Comparison of ENCODE assay signal across 9 cellular contexts in genomic region chr4:184408021-184408710, GRCh38.
DNase-seq lines count a peak whose midpoint lies in the region; ATAC-seq, FAIRE-seq and TF ChIP-seq lines count a peak whose summit lies in the region.
"Had no signal": no experiment of that assay in that cellular context is flagged by ENCODE, and none has a peak within 500 bp of the region (broad histone marks: within the 10 kb centered on the region; RNA-seq: fewer than 3 reads in every experiment).

No MANE protein-coding gene starts in this region.

- H3K9me1 ChIP-seq in IMR-90 (ENCODE audit: insufficient read depth, low read length) = no peaks in the 10 kb centered on the region; the same call in 1 of the 2 replicates

- H4K8ac ChIP-seq in IMR-90 (ENCODE audit: low read depth in 2 of 2, low read length in 2 of 2) = peak overlapping the region; percentile 14 to 75; a peak in 1 of 4 replicates

- H3K27ac Mint-ChIP-seq in natural killer cell = peak overlapping the region; percentile 92 to 97

- peak overlapping the region; percentile 47 for H2BK20ac ChIP-seq in IMR-90 (ENCODE audit: low read depth, low read length)

- no peak for TF ChIP-seq RAD21 in IMR-90 (IDR thresholded peaks at IDR 0.05; ENCODE audit: low read length)

- TF ChIP-seq CTCF in AG10803 (conservative IDR thresholded peaks at IDR 0.05; ENCODE audit: low read length) = no peak
- no peak for TF ChIP-seq CTCF in IMR-90 (conservative IDR thresholded peaks at IDR 0.05; ENCODE audit: low read depth, low read length)
- TF ChIP-seq CTCF in choroid plexus epithelial cell (conservative IDR thresholded peaks at IDR 0.05; ENCODE audit: low read depth, low read length) = no peak
- no peak for TF ChIP-seq CTCF in natural killer cell (IDR thresholded peaks at IDR 0.05)
- TF ChIP-seq CTCF in BE2C (IDR thresholded peaks at IDR 0.05; ENCODE audit: low read depth, low read length) = no peak

- POLR2A ChIA-PET in IMR-90 (lab: Charles Lee; ENCODE audit: unreplicated experiment) = no interaction called here

- H3K36me3 Mint-ChIP-seq in natural killer cell = no peaks in the 10 kb centered on the region

- H3K23ac ChIP-seq in IMR-90 (ENCODE audit: low read depth, low read length) = peak overlapping the region; percentile 32; the same call in 1 of the 2 replicates

- peaks cover 14% of the 10 kb centered on the region for H3K4me1 ChIP-seq in IMR-90 (ENCODE audit: control insufficient read depth, insufficient read depth, low read length)
- H3K4me1 ChIP-seq in BE2C = peaks cover 2% of the 10 kb centered on the region

- H2BK120ac ChIP-seq in IMR-90 (ENCODE audit: low read depth, low read length) = peak overlapping the region; percentile 62

- peak overlapping the region; percentile 18; the same call in 1 of the 2 replicates for H3K9ac ChIP-seq in IMR-90 (ENCODE audit: low read depth, low read length)

- peaks cover 57 to 68% of the 10 kb centered on the region in 2 donors for H3K4me1 Mint-ChIP-seq in natural killer cell

- no peak overlapping the region for H3K4me3 Mint-ChIP-seq in natural killer cell

- peak; percentile 50 for DNase-seq in AG10803 (ENCODE audit: low read depth)
- peak; percentile 92 for DNase-seq in IMR-90
- peak; percentile 88 for DNase-seq in choroid plexus epithelial cell (ENCODE audit: low read depth)
- DNase-seq in natural killer cell = no peak
- no peak for DNase-seq in BE2C
- DNase-seq in anterior cingulate cortex (lab: John Stamatoyannopoulos, UW) = no peak
- no peak for DNase-seq in urothelium cell line (ENCODE audit: low spot score)
- DNase-seq in stimulated activated naive CD4-positive, alpha-beta T cell treated with Interleukin-2 at 50 U/mL for 16 hours (lab: John Stamatoyannopoulos, UW) = no peak
- DNase-seq: NCI-H748 treated with DMSO at 0.1 percent for 48 hours had no signal

- in situ Hi-C loops in IMR-90 (cut with MboI; ENCODE audit: low sequenced_read_pairs) = no loop called here

- intact Hi-C loops in IMR-90 (cut with micrococcal nuclease) = no loop called here
- intact Hi-C loops in natural killer cell (cut with micrococcal nuclease) = no loop called here

- H3K14ac ChIP-seq in IMR-90 (replicated peaks; ENCODE audit: low read depth, low read length) = peak overlapping the region; percentile 41; the same call in 1 of the 2 replicates

- H2BK5ac ChIP-seq in IMR-90 (ENCODE audit: low read depth, low read length, poor library complexity, severe bottlenecking) = peak overlapping the region; percentile 74

- WGBS in IMR-90 (ENCODE audit: extremely low coverage in 2 of 2, insufficient read length in 1 of 2), 2 experiments = 68% methylated on average over 2 of the region's 8 CpGs; no CpG with 5 or more reads in 1 of the 2 experiments

- H2AFZ ChIP-seq in IMR-90 (replicated peaks; ENCODE audit: low read length, poor library complexity) = peak overlapping the region; percentile 62

- no peaks in the 10 kb centered on the region for H3K9me3 Mint-ChIP-seq in natural killer cell

- H3K4ac ChIP-seq in IMR-90 (ENCODE audit: low read depth, low read length) = peak overlapping the region; percentile 72

- BruUV-seq in IMR-90 (replicated peaks; lab: Mats Ljungman, UMichigan) = no TSS peak

- CTCF ChIA-PET in IMR-90 (lab: Yijun Ruan, JAX) = interaction anchor here (0.8 kb wide), 1 partner anchor 9 kb away, joined by 3 read pairs; no protein-coding TSS in a partner anchor

- no peak for FAIRE-seq in urothelium cell line (lab: Jason Lieb, UNC)

- peak overlapping the region; percentile 77 for H3K18ac ChIP-seq in IMR-90 (ENCODE audit: low read depth, low read length)

- H4K20me1 ChIP-seq in IMR-90 (ENCODE audit: insufficient read depth, low read length) = no peaks in the 10 kb centered on the region

- peak overlapping the region; percentile 88 for H3K27ac ChIP-seq in IMR-90 (ENCODE audit: insufficient read depth, low read length)

- H3K36me3 ChIP-seq in IMR-90 (ENCODE audit: control insufficient read depth, insufficient read depth, low read length) (peaks cover 40% of the 10 kb centered on the region), BE2C (peaks cover 9% of the 10 kb centered on the region)

- no peak overlapping the region; the same call in 1 of the 2 replicates for H2AK5ac ChIP-seq in IMR-90 (ENCODE audit: low read depth, low read length)

- H3K27me3 Mint-ChIP-seq in natural killer cell (ENCODE audit: low read depth in 2 of 2) = no peaks in the 10 kb centered on the region

- dilution Hi-C loops in IMR-90 (cut with HindIII; ENCODE audit: low sequenced_read_pairs, unreplicated experiment) = no loop called here

- H3K4me2 ChIP-seq in IMR-90 (ENCODE audit: low read depth, low read length) = peak overlapping the region; percentile 71

- peak overlapping the region; percentile 25; the same call in 1 of the 3 replicates for H2BK15ac ChIP-seq in IMR-90 (ENCODE audit: low read depth, low read length)

- peak overlapping the region; percentile 46 for H2AK9ac ChIP-seq in IMR-90 (replicated peaks; ENCODE audit: low read depth, low read length, poor library complexity)

- H3K9me3 ChIP-seq in IMR-90 (ENCODE audit: control insufficient read depth, insufficient read depth, low read length) (no peaks in the 10 kb centered on the region), BE2C (no peaks in the 10 kb centered on the region)

- H4K91ac ChIP-seq in IMR-90 (ENCODE audit: insufficient read depth, low read depth, low read length) = peak overlapping the region; percentile 46

- peak overlapping the region; percentile 62 for H4K5ac ChIP-seq in IMR-90 (ENCODE audit: low read depth, low read length)

- no peak for TF ChIP-seq POLR2A in IMR-90 (IDR thresholded peaks at IDR 0.05; ENCODE audit: low read depth, low read length)

- peaks cover 6 to 9% of the 10 kb centered on the region in 2 experiments; a peak in 2 of 4 replicates for H3K79me1 ChIP-seq in IMR-90 (ENCODE audit: low read depth in 1 of 2, low read length in 2 of 2)

- H3K27me3 ChIP-seq in IMR-90 (ENCODE audit: control insufficient read depth, insufficient read depth, low read length) (no peaks in the 10 kb centered on the region), BE2C (no peaks in the 10 kb centered on the region)

- H3K4me3 ChIP-seq in AG10803 (ENCODE audit: low read length) (no peak overlapping the region), IMR-90 (ENCODE audit: insufficient read depth, low read depth, low read length) (no peak overlapping the region), choroid plexus epithelial cell (ENCODE audit: low read depth, low read length) (no peak overlapping the region), BE2C (ENCODE audit: low read depth, low read length) (no peak overlapping the region)

- ATAC-seq in IMR-90 (ENCODE audit: low read depth) = peak; percentile 93
- no peak for ATAC-seq in natural killer cell

- no peak overlapping the region for H3K56ac ChIP-seq in IMR-90 (ENCODE audit: extremely low read depth, insufficient read depth, low read length)

TF ChIP-seq in IMR-90, 13 proteins besides CTCF, POLR2A, EP300 and RAD21:
- TF ChIP-seq RCOR1 (IDR thresholded peaks at IDR 0.05; ENCODE audit: insufficient replicate concordance, low read length) (no peak), RFX5 (IDR thresholded peaks at IDR 0.05; ENCODE audit: low read depth, low read length) (no peak), NFE2L2 (IDR thresholded peaks at IDR 0.05; ENCODE audit: low read depth, low read length) (peak; percentile 12; the same call in 1 of the 2 replicates), FOS (IDR thresholded peaks at IDR 0.05; ENCODE audit: low read depth, low read length) (peak; percentile 57)

Comparison
In these comparisons a context has a peak if more than half of its experiments do, and no peak if none do; other contexts are left out.
1. DNase-seq: peak in AG10803 (single experiment), IMR-90 (single experiment) and choroid plexus epithelial cell (single experiment); none in natural killer cell (single experiment), BE2C (single experiment), anterior cingulate cortex (0 of 58), urothelium cell line (single experiment) and stimulated activated naive CD4-positive, alpha-beta T cell treated with Interleukin-2 at 50 U/mL for 16 hours (single experiment).